35 cellular contexts compared by ENCODE assay signal in the genomic region with DNA sequence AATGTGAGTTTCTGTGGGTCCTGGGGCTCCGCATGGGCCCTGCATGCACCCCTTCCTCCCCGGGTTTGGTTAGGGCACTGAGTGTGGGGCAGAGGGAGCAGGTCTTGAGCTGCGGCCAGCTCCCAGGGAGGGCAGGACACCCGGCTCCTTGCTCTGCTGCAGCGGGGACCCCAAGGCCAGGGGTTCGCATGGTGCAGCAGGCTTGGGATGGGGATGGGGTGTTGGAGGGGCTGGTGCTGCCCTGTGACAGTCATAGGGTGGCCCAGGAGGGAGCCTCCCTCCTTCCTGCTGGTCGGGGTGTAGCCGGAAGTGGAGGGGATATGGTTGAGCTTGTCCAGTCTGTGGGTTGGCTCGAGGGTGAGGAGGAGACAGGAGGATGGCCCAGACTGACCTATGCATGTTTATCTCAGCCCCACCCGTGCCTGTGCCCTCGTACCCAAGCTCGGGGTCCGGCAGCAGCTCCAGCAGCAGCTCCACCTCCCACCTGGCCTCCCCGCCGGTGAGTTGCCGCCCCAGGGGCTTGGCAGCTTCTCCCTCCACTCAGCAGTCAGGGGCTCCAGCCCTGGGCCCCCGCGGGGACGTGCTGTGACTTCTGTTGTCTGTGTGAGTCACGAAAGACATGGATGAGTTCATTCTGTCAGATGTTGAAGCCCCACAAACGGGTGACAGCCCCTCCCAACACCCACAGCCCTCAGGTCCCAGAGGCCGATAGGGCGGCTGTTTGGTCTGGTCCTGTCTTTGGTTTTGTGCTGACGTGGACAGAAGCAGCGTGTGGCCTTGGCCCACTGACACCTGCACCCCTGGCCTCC. TPM values are rescaled to one million over a fixed set of nuclear protein-coding genes. Genes with fewer than 3 reads are reported as not detected.
DNase-seq lines count a peak whose midpoint lies in the region; ATAC-seq and TF ChIP-seq lines count a peak whose summit lies in the region.
"Had no signal": no experiment of that assay in that cellular context is flagged by ENCODE, and none has a peak within 500 bp of the region (broad histone marks: within the 10 kb centered on the region; RNA-seq: fewer than 3 reads in every experiment).

No MANE protein-coding gene starts in this region.

- POLR2A ChIA-PET in activated CD8-positive, alpha-beta T cell treated with anti-CD3 and anti-CD28 coated beads, Interleukin-2, amount 10 ng/mL, durations not matched to agents 7 days and 5 days (lab: Charles Lee), result no interaction called here

- no peaks in the 10 kb centered on the region for H3K9me3 Mint-ChIP-seq in activated CD8-positive, alpha-beta T cell treated with anti-CD3 and anti-CD28 coated beads, Interleukin-2, amount 10 ng/mL, durations not matched to agents 7 days and 5 days (ENCODE audit: insufficient read depth)
- H3K9me3 Mint-ChIP-seq: activated CD4-positive, alpha-beta T cell treated with anti-CD3 and anti-CD28 coated beads, Interleukin-2, amount 10 ng/mL, durations not matched to agents 24 days and 14 days; activated naive CD8-positive, alpha-beta T cell treated with anti-CD3 and anti-CD28 coated beads for 36 hours; CD8-positive, alpha-beta T cell; naive thymus-derived CD4-positive, alpha-beta T cell; WTC11 had no signal

- no peaks in the 10 kb centered on the region for H3K36me3 Mint-ChIP-seq in activated CD8-positive, alpha-beta T cell treated with anti-CD3 and anti-CD28 coated beads, Interleukin-2, amount 10 ng/mL, durations not matched to agents 7 days and 5 days (ENCODE audit: low read depth)
- H3K36me3 Mint-ChIP-seq: activated naive CD8-positive, alpha-beta T cell treated with anti-CD3 and anti-CD28 coated beads for 36 hours had no signal

- no peak overlapping the region for H3K4me3 Mint-ChIP-seq in activated CD8-positive, alpha-beta T cell treated with anti-CD3 and anti-CD28 coated beads, Interleukin-2, amount 10 ng/mL, durations not matched to agents 7 days and 5 days
- H3K4me3 Mint-ChIP-seq: activated CD4-positive, alpha-beta T cell treated with anti-CD3 and anti-CD28 coated beads, Interleukin-2, amount 10 ng/mL, durations not matched to agents 24 days and 14 days; activated naive CD8-positive, alpha-beta T cell treated with anti-CD3 and anti-CD28 coated beads for 36 hours; CD8-positive, alpha-beta T cell; naive thymus-derived CD4-positive, alpha-beta T cell; WTC11 had no signal

- H3K9me2 ChIP-seq in hepatocyte (replicated peaks; ENCODE audit: insufficient read depth), result no peaks in the 10 kb centered on the region

- H3K27ac ChIP-seq in angular gyrus (ENCODE audit: low read depth, low read length) (peak overlapping the region; percentile 4), sigmoid colon (no peak overlapping the region), tibial nerve (no peak overlapping the region), hepatocyte (no peak overlapping the region)
- H3K27ac ChIP-seq: ascending aorta, colonic mucosa, epithelial cell of prostate, lower lobe of right lung, psoas muscle, SJCRH30, skin epidermis, suprapubic skin, upper lobe of right lung had no signal

- intact Hi-C loops in Right ventricle myocardium inferior (cut with DNase I), result no loop called here
- intact Hi-C loops in Right ventricle myocardium superior (cut with DNase I), result no loop called here
- intact Hi-C loops in sigmoid colon (cut with DNase I), result no loop called here

- CTCF ChIA-PET in activated CD8-positive, alpha-beta T cell treated with anti-CD3 and anti-CD28 coated beads, Interleukin-2, amount 10 ng/mL, durations not matched to agents 7 days and 5 days (lab: Charles Lee), result no interaction called here

- no peak overlapping the region for H3K4me2 ChIP-seq in hepatocyte

- no peak overlapping the region for H2AFZ ChIP-seq in hepatocyte

- peaks cover 14% of the 10 kb centered on the region for H4K20me1 ChIP-seq in hepatocyte (ENCODE audit: insufficient read depth, poor library complexity, severe bottlenecking)

- no peak for TF ChIP-seq POLR2A in sigmoid colon (IDR thresholded peaks at IDR 0.05)
- no peak for TF ChIP-seq POLR2A in tibial nerve (IDR thresholded peaks at IDR 0.05)

- H3K27ac Mint-ChIP-seq in activated CD8-positive, alpha-beta T cell treated with anti-CD3 and anti-CD28 coated beads, Interleukin-2, amount 10 ng/mL, durations not matched to agents 7 days and 5 days, result no peak overlapping the region
- H3K27ac Mint-ChIP-seq: activated CD4-positive, alpha-beta T cell treated with anti-CD3 and anti-CD28 coated beads, Interleukin-2, amount 10 ng/mL, durations not matched to agents 24 days and 14 days; activated naive CD8-positive, alpha-beta T cell treated with anti-CD3 and anti-CD28 coated beads for 36 hours; CD8-positive, alpha-beta T cell; naive thymus-derived CD4-positive, alpha-beta T cell; WTC11 had no signal

- DNase-seq in Right ventricle myocardium inferior (ENCODE audit: missing footprints) (peak; percentile 26), Right ventricle myocardium superior (no peak), GM06990 (ENCODE audit: extremely low read depth, insufficient read length) (peak; percentile 5), sigmoid colon (peak; percentile 61), tibial nerve (ENCODE audit: low spot score in 2 of 2) (no peak), hepatocyte (ENCODE audit: low spot score) (no peak)
- DNase-seq in activated CD8-positive, alpha-beta T cell treated with anti-CD3 and anti-CD28 coated beads, Interleukin-2, amount 10 ng/mL, durations not matched to agents 7 days and 5 days, result no peak
- DNase-seq: activated CD4-positive, alpha-beta T cell treated with anti-CD3 and anti-CD28 coated beads, Interleukin-2, amount 10 ng/mL, durations not matched to agents 24 days and 14 days; activated effector memory CD4-positive, alpha-beta T cell treated with anti-CD3 and anti-CD28 coated beads, Interleukin-2, amount 50 U/mL, for 16 hours; activated naive CD8-positive, alpha-beta T cell treated with anti-CD3 and anti-CD28 coated beads for 36 hours; activated T-cell treated with anti-CD3 and anti-CD28 coated beads, Interleukin-2, amount 50 U/mL, for 1 hour; AML-193; CD8-positive, alpha-beta T cell; colonic mucosa; DMS 273 treated with DMSO at 0.1 percent for 48 hours; effector memory CD4-positive, alpha-beta T cell; lower lobe of right lung; midbrain; naive thymus-derived CD4-positive, alpha-beta T cell; NCI-H146; NCI-H2107; NCI-H748 treated with DMSO at 0.1 percent for 48 hours; psoas muscle; SJCRH30; stimulated activated naive CD4-positive, alpha-beta T cell treated with Interleukin-2 at 50 U/mL for 16 hours; T-helper 9 cell; upper lobe of right lung had no signal

- ATAC-seq in Right ventricle myocardium inferior, result no peak
- no peak for ATAC-seq in Right ventricle myocardium superior (ENCODE audit: poor library complexity)
- no peak for ATAC-seq in activated CD8-positive, alpha-beta T cell treated with anti-CD3 and anti-CD28 coated beads, Interleukin-2, amount 10 ng/mL, durations not matched to agents 7 days and 5 days
- ATAC-seq: CD8-positive, alpha-beta T cell; lower lobe of right lung; naive thymus-derived CD4-positive, alpha-beta T cell; Panc1; psoas muscle; upper lobe of right lung; WTC11 had no signal

- H3K4me1 Mint-ChIP-seq in activated CD8-positive, alpha-beta T cell treated with anti-CD3 and anti-CD28 coated beads, Interleukin-2, amount 10 ng/mL, durations not matched to agents 7 days and 5 days (ENCODE audit: low read depth), result peaks cover 4% of the 10 kb centered on the region
- H3K4me1 Mint-ChIP-seq: WTC11 had no signal

- H3K36me3 ChIP-seq in GM06990 (ENCODE audit: control insufficient read depth, insufficient read depth, low read length), result peaks cover 8% of the 10 kb centered on the region
- H3K36me3 ChIP-seq in sigmoid colon, result peaks cover 55 to 90% (median 77%) of the 10 kb centered on the region in 4 donors
- H3K36me3 ChIP-seq in tibial nerve, result peaks cover 0 to 89% (median 31%) of the 10 kb centered on the region in 3 donors
- H3K36me3 ChIP-seq in hepatocyte (replicated peaks; ENCODE audit: insufficient read depth, low read depth), result no peaks in the 10 kb centered on the region

- H3K79me2 ChIP-seq in hepatocyte, result no peaks in the 10 kb centered on the region

- H3K4me3 ChIP-seq in GM06990 (replicated peaks; ENCODE audit: low read depth, low read length) (no peak overlapping the region), sigmoid colon (no peak overlapping the region), tibial nerve (no peak overlapping the region), hepatocyte (no peak overlapping the region)
- H3K4me3 ChIP-seq: ascending aorta, colonic mucosa, HAP-1, lower lobe of right lung, psoas muscle, SJCRH30, skin epidermis, suprapubic skin, upper lobe of right lung had no signal

- TF ChIP-seq EP300 in sigmoid colon (IDR thresholded peaks at IDR 0.05) (no peak), tibial nerve (IDR thresholded peaks at IDR 0.05) (no peak)

- H3K27me3 Mint-ChIP-seq in activated CD8-positive, alpha-beta T cell treated with anti-CD3 and anti-CD28 coated beads, Interleukin-2, amount 10 ng/mL, durations not matched to agents 7 days and 5 days (ENCODE audit: low read depth), result no peaks in the 10 kb centered on the region
- H3K27me3 Mint-ChIP-seq: activated CD4-positive, alpha-beta T cell treated with anti-CD3 and anti-CD28 coated beads, Interleukin-2, amount 10 ng/mL, durations not matched to agents 24 days and 14 days; activated naive CD8-positive, alpha-beta T cell treated with anti-CD3 and anti-CD28 coated beads for 36 hours; naive thymus-derived CD4-positive, alpha-beta T cell had no signal

- TF ChIP-seq CTCF in GM06990 (IDR thresholded peaks at IDR 0.05; ENCODE audit: insufficient read depth, low read length, poor library complexity, severe bottlenecking) (no peak), sigmoid colon (IDR thresholded peaks at IDR 0.05) (no peak), tibial nerve (IDR thresholded peaks at IDR 0.05) (no peak), hepatocyte (IDR thresholded peaks at IDR 0.05; ENCODE audit: poor library complexity) (no peak)

- H3K4me1 ChIP-seq in sigmoid colon (peaks cover 0 to 19% (median 17%) of the 10 kb centered on the region in 4 donors), tibial nerve (peaks cover 0 to 17% (median 7%) of the 10 kb centered on the region in 4 donors), hepatocyte (ENCODE audit: insufficient read depth) (no peaks in the 10 kb centered on the region)
- H3K4me1 ChIP-seq: colonic mucosa, HAP-1, SJCRH30 had no signal

- H3K27me3 ChIP-seq in GM06990 (replicated peaks; ENCODE audit: control insufficient read depth, insufficient read depth, low read length), result no peaks in the 10 kb centered on the region
- H3K27me3 ChIP-seq in sigmoid colon, result no peaks in the 10 kb centered on the region
- no peaks in the 10 kb centered on the region for H3K27me3 ChIP-seq in tibial nerve
- no peaks in the 10 kb centered on the region for H3K27me3 ChIP-seq in hepatocyte
- H3K27me3 ChIP-seq: ascending aorta, colonic mucosa, SJCRH30, suprapubic skin, upper lobe of right lung had no signal

- no peaks in the 10 kb centered on the region for H3K9me3 ChIP-seq in sigmoid colon
- H3K9me3 ChIP-seq in tibial nerve, result no peaks in the 10 kb centered on the region
- H3K9me3 ChIP-seq in hepatocyte (ENCODE audit: low read depth), result no peaks in the 10 kb centered on the region
- H3K9me3 ChIP-seq: ascending aorta, colonic mucosa, HAP-1, lower lobe of right lung, psoas muscle, SJCRH30, suprapubic skin, upper lobe of right lung had no signal

- WGBS in sigmoid colon, 2 donors, result 90% methylated on average over 25 of the region's 25 CpGs
- 80 to 81% methylated on average over 23 to 24 of the region's 25 CpGs for WGBS in tibial nerve, 2 donors
- 92% methylated on average over 25 of the region's 25 CpGs for WGBS in hepatocyte (ENCODE audit: low lambda C conversion rate, missing lambda C conversion rate)

RNA-seq across cellular contexts. Expression of gene ULK1, which starts 16.1 kb away (rescaled TPM):
- total RNA-seq in Right ventricle myocardium inferior (49.3 TPM), Right ventricle myocardium superior (49.8 TPM), sigmoid colon (10 to 100 TPM; 13.2 to 29.1 (median 18.6) TPM), tibial nerve (10 to 100 TPM; 19.9 to 52.2 (median 38.0) TPM), hepatocyte (9.4 and 9.8 TPM in 2 replicates)
- polyA plus RNA-seq in sigmoid colon (10 to 100 TPM in 1 of 3 donors, 1 to 10 TPM in 2; 5.3 to 17.5 (median 5.4) TPM), hepatocyte (11.0 and 14.8 TPM in 2 replicates)
- 10 to 100 TPM; 17.1 to 20.6 TPM for total RNA-seq in activated CD8-positive, alpha-beta T cell treated with anti-CD3 and anti-CD28 coated beads, Interleukin-2, amount 10 ng/mL, durations not matched to agents 7 days and 5 days

RNA-seq across cellular contexts. Expression of gene PUS1, which starts 18.6 kb away (rescaled TPM):
- 9.4 TPM for total RNA-seq in Right ventricle myocardium inferior
- 5.8 TPM for total RNA-seq in Right ventricle myocardium superior
- total RNA-seq in sigmoid colon, result 10 to 100 TPM in 1 of 4 donors, 1 to 10 TPM in 3; 7.6 to 15.6 (median 8.9) TPM
- 10 to 100 TPM in 1 of 3 donors, 1 to 10 TPM in 2; 9.0 to 33.8 (median 9.7) TPM for polyA plus RNA-seq in sigmoid colon
- 10 to 100 TPM in 3 of 4 donors, 1 to 10 TPM in 1; 8.3 to 44.1 (median 15.6) TPM for total RNA-seq in tibial nerve
- total RNA-seq in hepatocyte, result 8.9 and 10.7 TPM in 2 replicates
- 10.2 and 10.6 TPM in 2 replicates for polyA plus RNA-seq in hepatocyte
- total RNA-seq in activated CD8-positive, alpha-beta T cell treated with anti-CD3 and anti-CD28 coated beads, Interleukin-2, amount 10 ng/mL, durations not matched to agents 7 days and 5 days, result 10 to 100 TPM; 57.3 to 64.7 TPM

RNA-seq across cellular contexts. Expression of gene EP400, which starts 39.2 kb away (rescaled TPM):
- total RNA-seq in Right ventricle myocardium inferior (13.9 TPM), Right ventricle myocardium superior (12.3 TPM), sigmoid colon (10 to 100 TPM; 14.5 to 35.7 (median 18.8) TPM), tibial nerve (10 to 100 TPM; 27.8 to 41.4 (median 32.2) TPM), hepatocyte (9.5 and 12.3 TPM in 2 replicates)
- polyA plus RNA-seq in sigmoid colon (10 to 100 TPM in 1 of 3 donors, 1 to 10 TPM in 2; 3.2 to 22.3 (median 4.2) TPM), hepatocyte (10.3 and 15.1 TPM in 2 replicates)
- 10 to 100 TPM; 58.0 to 58.8 TPM for total RNA-seq in activated CD8-positive, alpha-beta T cell treated with anti-CD3 and anti-CD28 coated beads, Interleukin-2, amount 10 ng/mL, durations not matched to agents 7 days and 5 days

Comparison
In these comparisons a context has a peak if more than half of its experiments do, and no peak if none do; other contexts are left out.
1. DNase-seq: peak in Right ventricle myocardium inferior (single experiment), GM06990 (single experiment) and sigmoid colon (single experiment); none in Right ventricle myocardium superior (single experiment), tibial nerve (0 of 2), hepatocyte (single experiment) and activated CD8-positive, alpha-beta T cell treated with anti-CD3 and anti-CD28 coated beads, Interleukin-2, amount 10 ng/mL, durations not matched to agents 7 days and 5 days (single experiment).